Comparison of ENCODE assay signal across 1 cellular context in the genomic region with DNA sequence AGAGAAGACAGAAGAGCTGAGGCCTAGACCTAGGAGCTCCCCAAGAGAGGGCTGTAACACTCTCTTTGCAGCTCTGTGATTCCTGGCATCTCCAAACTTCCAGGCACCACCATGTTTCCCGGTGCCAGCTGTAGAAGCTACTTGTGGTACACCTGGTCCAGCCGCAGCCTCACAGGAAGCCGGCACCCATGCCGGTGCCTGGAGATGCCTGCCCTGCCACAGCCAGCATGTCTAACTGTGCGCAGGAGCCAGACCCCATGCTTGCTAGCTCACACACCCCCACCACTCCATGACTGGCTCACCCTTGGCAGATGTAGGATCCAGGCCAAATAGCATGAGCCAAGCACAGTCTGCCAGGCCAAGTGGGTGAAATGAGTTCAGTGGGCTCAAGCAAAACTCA.
TF ChIP-seq lines count a peak whose summit lies in the region.

No MANE protein-coding gene starts in this region.

TF ChIP-seq in IMR-90, 13 proteins besides CTCF, POLR2A, EP300 and RAD21 (continued from another document):
- TF ChIP-seq, protein P1, sequence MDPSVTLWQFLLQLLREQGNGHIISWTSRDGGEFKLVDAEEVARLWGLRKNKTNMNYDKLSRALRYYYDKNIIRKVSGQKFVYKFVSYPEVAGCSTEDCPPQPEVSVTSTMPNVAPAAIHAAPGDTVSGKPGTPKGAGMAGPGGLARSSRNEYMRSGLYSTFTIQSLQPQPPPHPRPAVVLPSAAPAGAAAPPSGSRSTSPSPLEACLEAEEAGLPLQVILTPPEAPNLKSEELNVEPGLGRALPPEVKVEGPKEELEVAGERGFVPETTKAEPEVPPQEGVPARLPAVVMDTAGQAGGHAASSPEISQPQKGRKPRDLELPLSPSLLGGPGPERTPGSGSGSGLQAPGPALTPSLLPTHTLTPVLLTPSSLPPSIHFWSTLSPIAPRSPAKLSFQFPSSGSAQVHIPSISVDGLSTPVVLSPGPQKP (IDR thresholded peaks at IDR 0.05; ENCODE audit: borderline replicate concordance, low read depth, low read length), result no peak
- no peak for TF ChIP-seq SMC3 (IDR thresholded peaks at IDR 0.05; ENCODE audit: low read depth, low read length)
